9 cellular contexts compared by ENCODE assay signal in genomic region chr2:27664622-27665363, GRCh38. TPM values are rescaled to one million over a fixed set of nuclear protein-coding genes. Genes with fewer than 3 reads are reported as not detected.
DNase-seq lines count a peak whose midpoint lies in the region; ATAC-seq, FAIRE-seq and TF ChIP-seq lines count a peak whose summit lies in the region.
"Had no signal": no experiment of that assay in that cellular context is flagged by ENCODE, and none has a peak within 500 bp of the region (broad histone marks: within the 10 kb centered on the region; RNA-seq: fewer than 3 reads in every experiment).

No MANE protein-coding gene starts in this region.

- RAD21 ChIA-PET in GM12878 (lab: Charles Lee; ENCODE audit: unreplicated experiment): no interaction called here

- H3K56ac ChIP-seq in mesendoderm (ENCODE audit: low read length): peak overlapping the region; percentile 84

- TF ChIP-seq POLR2A in GM12878 (IDR thresholded peaks at IDR 0.05; ENCODE audit: low read depth, low read length) (no peak), uterus (IDR thresholded peaks at IDR 0.05) (no peak)

- peaks cover 45% of the 10 kb centered on the region for H3K4me1 ChIP-seq in left ventricle myocardium inferior
- peaks cover 10% of the 10 kb centered on the region for H3K4me1 ChIP-seq in GM12878 (ENCODE audit: control insufficient read depth, insufficient read depth, low read length)
- H3K4me1 ChIP-seq in mesendoderm (ENCODE audit: control insufficient read depth, low read depth, low read length): peaks cover 2% of the 10 kb centered on the region
- peaks cover 0 to 7% of the 10 kb centered on the region in 2 donors for H3K4me1 ChIP-seq in uterus

- no peak overlapping the region for H2BK5ac ChIP-seq in mesendoderm (ENCODE audit: low read length)

- TF ChIP-seq CTCF in left ventricle myocardium inferior (IDR thresholded peaks at IDR 0.05; ENCODE audit: borderline replicate concordance): no peak
- TF ChIP-seq CTCF in GM12878 (IDR thresholded peaks at IDR 0.05 in 2 of 3, conservative IDR thresholded peaks at IDR 0.05 in 1 of 3; ENCODE audit: control insufficient read depth in 2 of 3, extremely low read depth in 1 of 3, insufficient read depth in 1 of 3, low read depth in 3 of 3, low read length in 3 of 3): no peak
- TF ChIP-seq CTCF in uterus (IDR thresholded peaks at IDR 0.05): no peak

- 79% methylated on average over 16 of the region's 16 CpGs for WGBS in GM12878 (ENCODE audit: insufficient coverage, insufficient replicate concordance, low lambda C conversion rate, missing lambda C conversion rate)
- no CpG with 5 or more reads among the region's 16 CpGs for WGBS in mesendoderm (ENCODE audit: extremely low coverage, insufficient coverage, low lambda C conversion rate)

- BruUV-seq in GM12878 (replicated peaks; lab: Mats Ljungman, UMichigan): no TSS peak

- no peak overlapping the region for H2BK120ac ChIP-seq in mesendoderm (ENCODE audit: low read depth, low read length)

- no peak overlapping the region for H3K18ac ChIP-seq in mesendoderm (ENCODE audit: low read length)

- H3K36me3 ChIP-seq in left ventricle myocardium inferior (peaks cover 59% of the 10 kb centered on the region), GM12878 (ENCODE audit: control insufficient read depth in 2 of 2, insufficient read depth in 2 of 2, low read length in 1 of 2) (peaks cover 2 to 14% of the 10 kb centered on the region in 2 experiments), mesendoderm (ENCODE audit: control insufficient read depth, insufficient read depth, low read length) (peaks cover 6% of the 10 kb centered on the region), uterus (no peaks in the 10 kb centered on the region)

- no peak for TF ChIP-seq EP300 in GM12878 (IDR thresholded peaks at IDR 0.05; ENCODE audit: borderline replicate concordance in 1 of 2, control insufficient read depth in 1 of 2, low read depth in 2 of 2, low read length in 2 of 2)

- FAIRE-seq in GM12878 (lab: Jason Lieb, UNC): no peak

- DNase-seq in left ventricle myocardium inferior (no peak), cardiac septum (ENCODE audit: low spot score) (no peak), GM12878 (ENCODE audit: low read depth, low spot score) (no peak), mesendoderm (no peak), uterus (no peak)
- DNase-seq: NCI-H2081 had no signal

- H3K79me2 ChIP-seq in GM12878 (ENCODE audit: control insufficient read depth, insufficient read depth, low read length): peaks cover 29% of the 10 kb centered on the region
- H3K79me2 ChIP-seq in mesendoderm (ENCODE audit: control insufficient read depth, insufficient read depth, low read length): peaks cover 19% of the 10 kb centered on the region

- no peak overlapping the region for H3K27ac ChIP-seq in left ventricle myocardium inferior (replicated peaks)
- no peak overlapping the region; the same call in 1 of the 2 replicates for H3K27ac ChIP-seq in GM12878 (ENCODE audit: control insufficient read depth, insufficient read depth)
- H3K27ac ChIP-seq in mesendoderm (ENCODE audit: low read depth, low read length): no peak overlapping the region
- no peak overlapping the region for H3K27ac ChIP-seq in uterus

- H3K27me3 ChIP-seq in left ventricle myocardium inferior (ENCODE audit: low read depth): no peaks in the 10 kb centered on the region
- no peaks in the 10 kb centered on the region for H3K27me3 ChIP-seq in GM12878 (replicated peaks in 1 of 2; ENCODE audit: control insufficient read depth in 2 of 2, insufficient read depth in 2 of 2, low read length in 1 of 2)
- H3K27me3 ChIP-seq in mesendoderm (ENCODE audit: insufficient read depth, low read length, poor library complexity): no peaks in the 10 kb centered on the region
- no peaks in the 10 kb centered on the region for H3K27me3 ChIP-seq in uterus

- ATAC-seq in GM12878 (no peak), HG02763 (IDR thresholded peaks at IDR 0.05; ENCODE audit: unreplicated experiment) (no peak), HG03565 (IDR thresholded peaks at IDR 0.05; ENCODE audit: unreplicated experiment) (no peak), HG03354 (IDR thresholded peaks at IDR 0.05; ENCODE audit: poor library complexity, severe bottlenecking, unreplicated experiment) (no peak)

- H2AK5ac ChIP-seq in mesendoderm (ENCODE audit: low read length): no peak overlapping the region

- no peak overlapping the region for H3K4ac ChIP-seq in mesendoderm (ENCODE audit: low read depth, low read length)

- no peak overlapping the region for H4K5ac ChIP-seq in mesendoderm (ENCODE audit: low read length)

- intact Hi-C loops in left ventricle myocardium inferior (cut with micrococcal nuclease) (no loop called here), cardiac septum (cut with DNase I) (loop anchor here (5.0 to 10.0 kb wide), 2 partner anchors 37 to 260 kb away; partner anchors contain the start of genes CCDC121, GPN1 and PPM1G), GM12878 (cut with micrococcal nuclease; ENCODE audit: unreplicated experiment) (loop anchor here (10.0 kb wide), 1 partner anchor 180 kb away; the partner anchor contains the start of gene IFT172), uterus (cut with DNase I; ENCODE audit: low total_unique reads) (no loop called here)

- no peaks in the 10 kb centered on the region for H4K20me1 ChIP-seq in GM12878 (ENCODE audit: control insufficient read depth, insufficient read depth)

- peak overlapping the region; percentile 80 for H3K4me2 ChIP-seq in GM12878 (ENCODE audit: control insufficient read depth, insufficient read depth)
- peak overlapping the region; percentile 39 for H3K4me2 ChIP-seq in mesendoderm (ENCODE audit: low read length)

- H2AFZ ChIP-seq in GM12878 (ENCODE audit: control insufficient read depth, low read depth, low read length): peak overlapping the region; percentile 97; the same call in 1 of the 2 replicates

- H3K9ac ChIP-seq in GM12878 (ENCODE audit: control insufficient read depth, insufficient read depth, low read length) (peak overlapping the region; percentile 89), mesendoderm (ENCODE audit: low read length) (peak overlapping the region; percentile 91)

- SMC1A ChIA-PET in GM12878 (lab: Charles Lee; ENCODE audit: uncharacterized antibody, unreplicated experiment): interaction anchor here (0.6 to 0.9 kb wide), 2 partner anchors 21 to 35 kb away, joined by 3 to 4 read pairs; no protein-coding TSS in a partner anchor

- CTCF ChIA-PET in GM12878 (lab: Yijun Ruan, JAX): interaction anchor here (7.1 kb wide), 1 partner anchor 18 kb away, joined by 79 read pairs; no protein-coding TSS in a partner anchor

- in situ Hi-C loops in GM12878 (cut with MboI): no loop called here

- no peak overlapping the region for H2BK15ac ChIP-seq in mesendoderm (replicated peaks; ENCODE audit: low read depth)

- H3K4me3 ChIP-seq in left ventricle myocardium inferior (peak overlapping the region; percentile 86), GM12878 (peak overlapping the region; percentile 90), mesendoderm (ENCODE audit: low read length) (peak overlapping the region; percentile 92), uterus (peak overlapping the region; percentile 73 to 90)

- H3K9me3 ChIP-seq in left ventricle myocardium inferior (replicated peaks): no peaks in the 10 kb centered on the region
- no peaks in the 10 kb centered on the region for H3K9me3 ChIP-seq in GM12878 (replicated peaks; ENCODE audit: control insufficient read depth, insufficient read depth, low read length)
- no peaks in the 10 kb centered on the region for H3K9me3 ChIP-seq in uterus

- TF ChIP-seq RAD21 in GM12878 (IDR thresholded peaks at IDR 0.05; ENCODE audit: insufficient read depth, low read depth, low read length): no peak

- H3K79me1 ChIP-seq in mesendoderm (ENCODE audit: low read length): peaks cover 17% of the 10 kb centered on the region

- H4K8ac ChIP-seq in mesendoderm (ENCODE audit: low read depth, low read length): no peak overlapping the region

- POLR2A ChIA-PET in GM12878 (lab: Charles Lee): interaction anchor here (0.6 kb wide), 1 partner anchor 220 kb away, joined by 3 read pairs; no protein-coding TSS in a partner anchor

- H3K23ac ChIP-seq in mesendoderm (ENCODE audit: low read length): no peak overlapping the region

RNA-seq across cellular contexts. Expression of gene SLC4A1AP, which starts 1.1 kb away (rescaled TPM):
- 21.3 TPM for total RNA-seq in left ventricle myocardium inferior
- 23.4 TPM for total RNA-seq in cardiac septum
- total RNA-seq in GM12878 (2013; cell fraction: nucleolus; rRNA removed): 41.4 and 46.2 TPM in 2 replicates
- total RNA-seq in GM12878 (2014; rRNA removed): 22.5 and 23.3 TPM in 2 replicates
- total RNA-seq in GM12878 (2014; rRNA removed; fragmentation: Illumina TruSeq; extraction: Trizol): 28.2 and 30.0 TPM in 2 replicates
- 17.3 and 17.9 TPM in 2 replicates for total RNA-seq in GM12878 (2021)
- polyA plus RNA-seq in GM12878 (2011; ENCODE audit: low read depth): 10.8 TPM
- 16.7 and 24.3 TPM in 2 replicates for polyA plus RNA-seq in GM12878 (2011; rRNA removed)
- polyA plus RNA-seq in GM12878 (2011; cell fraction: cytosol; rRNA removed): 10.4 and 11.9 TPM in 2 replicates
- polyA plus RNA-seq in GM12878 (2011; cell fraction: nucleus; rRNA removed): 13.7 and 17.0 TPM in 2 replicates
- 14.7 and 17.1 TPM in 2 replicates for polyA plus RNA-seq in GM12878 (2012)
- polyA plus RNA-seq in GM12878 (2014; fragmentation: Illumina TruSeq; extraction: Trizol): 28.0 and 31.4 TPM in 2 replicates
- polyA plus RNA-seq in GM12878 (2014; fragmentation: Nextera tagmentation; extraction: Ambion mirVana): 10 to 100 TPM in 1 of 2 experiments, 1 to 10 TPM in 1; 6.5 to 16.4 TPM
- 18.8 and 20.5 TPM in 2 replicates for polyA plus RNA-seq in GM12878 (2014; rRNA removed)
- 10 to 100 TPM; 27.1 to 30.1 TPM for polyA plus RNA-seq in GM12878 (2016; fragmentation: Nextera tagmentation; extraction: Ambion mirVana)
- 6.4 and 9.1 TPM in 2 replicates for polyA minus RNA-seq in GM12878 (2011; rRNA and poly(A)+ RNA removed)
- 6.5 and 7.8 TPM in 2 replicates for polyA minus RNA-seq in GM12878 (2011; cell fraction: cytosol; rRNA and poly(A)+ RNA removed)
- polyA minus RNA-seq in GM12878 (2011; cell fraction: nucleus; rRNA and poly(A)+ RNA removed): 6.2 and 11.9 TPM in 2 replicates
- polyA plus RNA-seq in mesendoderm (2013, experiment 1 of 2): 23.9 TPM
- 24.8 TPM for polyA plus RNA-seq in mesendoderm (2013, experiment 2 of 2)
- total RNA-seq in uterus: 10 to 100 TPM; 15.0 to 23.8 (median 23.1) TPM

RNA-seq across cellular contexts. Expression of gene SUPT7L, which starts 1.4 kb away (rescaled TPM):
- total RNA-seq in left ventricle myocardium inferior (29.7 TPM), cardiac septum (25.4 TPM), GM12878 (2014; rRNA removed) (23.5 and 27.0 TPM in 2 replicates), GM12878 (2014; rRNA removed; fragmentation: Illumina TruSeq; extraction: Trizol) (20.5 and 22.6 TPM in 2 replicates), GM12878 (2021) (19.3 and 19.7 TPM in 2 replicates), uterus (10 to 100 TPM; 11.8 to 31.2 (median 20.2) TPM)
- 70.9 and 72.7 TPM in 2 replicates for total RNA-seq in GM12878 (2013; cell fraction: nucleolus; rRNA removed)
- 15.5 TPM for polyA plus RNA-seq in GM12878 (2011; ENCODE audit: low read depth)
- polyA plus RNA-seq in GM12878 (2011; rRNA removed) (43.7 and 44.7 TPM in 2 replicates), GM12878 (2014; fragmentation: Illumina TruSeq; extraction: Trizol) (29.2 and 33.4 TPM in 2 replicates), GM12878 (2014; fragmentation: Nextera tagmentation; extraction: Ambion mirVana) (10 to 100 TPM; 10.2 to 13.3 TPM), GM12878 (2014; rRNA removed) (24.2 and 25.1 TPM in 2 replicates), GM12878 (2016; fragmentation: Nextera tagmentation; extraction: Ambion mirVana) (10 to 100 TPM; 18.4 to 20.0 TPM)
- 36.3 and 39.9 TPM in 2 replicates for polyA plus RNA-seq in GM12878 (2011; cell fraction: cytosol; rRNA removed)
- 49.4 and 78.3 TPM in 2 replicates for polyA plus RNA-seq in GM12878 (2011; cell fraction: nucleus; rRNA removed)
- 19.8 and 23.2 TPM in 2 replicates for polyA plus RNA-seq in GM12878 (2012)
- 31.6 and 39.1 TPM in 2 replicates for polyA minus RNA-seq in GM12878 (2011; rRNA and poly(A)+ RNA removed)
- 16.7 and 22.0 TPM in 2 replicates for polyA minus RNA-seq in GM12878 (2011; cell fraction: cytosol; rRNA and poly(A)+ RNA removed)
- polyA minus RNA-seq in GM12878 (2011; cell fraction: nucleus; rRNA and poly(A)+ RNA removed): 31.9 and 42.2 TPM in 2 replicates
- 24.1 TPM for polyA plus RNA-seq in mesendoderm (2013, experiment 1 of 2)
- 23.7 TPM for polyA plus RNA-seq in mesendoderm (2013, experiment 2 of 2)

RNA-seq across cellular contexts. Expression of gene GPN1, which starts 35.9 kb away (rescaled TPM):
- total RNA-seq in left ventricle myocardium inferior (16.6 TPM), cardiac septum (17.8 TPM), GM12878 (2014; rRNA removed) (36.9 and 39.3 TPM in 2 replicates), GM12878 (2014; rRNA removed; fragmentation: Illumina TruSeq; extraction: Trizol) (39.0 and 39.8 TPM in 2 replicates), GM12878 (2021) (32.1 and 38.8 TPM in 2 replicates), uterus (10 to 100 TPM; 13.3 to 38.6 (median 19.7) TPM)
- 21.0 and 21.7 TPM in 2 replicates for total RNA-seq in GM12878 (2013; cell fraction: nucleolus; rRNA removed)
- polyA plus RNA-seq in GM12878 (2011; ENCODE audit: low read depth): 32.6 TPM
- polyA plus RNA-seq in GM12878 (2011; rRNA removed) (71.6 and 80.2 TPM in 2 replicates), GM12878 (2014; fragmentation: Illumina TruSeq; extraction: Trizol) (55.3 and 62.2 TPM in 2 replicates), GM12878 (2014; fragmentation: Nextera tagmentation; extraction: Ambion mirVana) (100 to 1,000 TPM in 1 of 2 experiments, 10 to 100 TPM in 1; 89.5 to 108 TPM), GM12878 (2014; rRNA removed) (36.3 and 41.0 TPM in 2 replicates), GM12878 (2016; fragmentation: Nextera tagmentation; extraction: Ambion mirVana) (10 to 100 TPM; 65.4 to 69.4 TPM)
- polyA plus RNA-seq in GM12878 (2011; cell fraction: cytosol; rRNA removed): 37.7 and 40.9 TPM in 2 replicates
- 27.2 and 29.9 TPM in 2 replicates for polyA plus RNA-seq in GM12878 (2011; cell fraction: nucleus; rRNA removed)
- 33.0 and 33.1 TPM in 2 replicates for polyA plus RNA-seq in GM12878 (2012)
- polyA minus RNA-seq in GM12878 (2011; rRNA and poly(A)+ RNA removed): 43.0 and 56.9 TPM in 2 replicates
- 19.2 and 21.0 TPM in 2 replicates for polyA minus RNA-seq in GM12878 (2011; cell fraction: cytosol; rRNA and poly(A)+ RNA removed)
- polyA minus RNA-seq in GM12878 (2011; cell fraction: nucleus; rRNA and poly(A)+ RNA removed): 22.2 and 32.7 TPM in 2 replicates
- 42.1 TPM for polyA plus RNA-seq in mesendoderm (2013, experiment 1 of 2)
- polyA plus RNA-seq in mesendoderm (2013, experiment 2 of 2): 42.1 TPM

RNA-seq across cellular contexts. Expression of gene CCDC121, which starts 36.0 kb away (rescaled TPM):
- total RNA-seq in left ventricle myocardium inferior: 6.8 TPM
- 3.5 TPM for total RNA-seq in cardiac septum
- total RNA-seq in GM12878 (2013; cell fraction: nucleolus; rRNA removed): 1.6 and 2.8 TPM in 2 replicates
- 0.34 and 1.0 TPM in 2 replicates for total RNA-seq in GM12878 (2014; rRNA removed)
- 0.67 and 0.97 TPM in 2 replicates for total RNA-seq in GM12878 (2014; rRNA removed; fragmentation: Illumina TruSeq; extraction: Trizol)
- 0.49 and 0.53 TPM in 2 replicates for total RNA-seq in GM12878 (2021)
- 0.54 TPM for polyA plus RNA-seq in GM12878 (2011; ENCODE audit: low read depth)
- polyA plus RNA-seq in GM12878 (2011; rRNA removed): 1.2 and 2.0 TPM in 2 replicates
- 0.31 and 0.37 TPM in 2 replicates for polyA plus RNA-seq in GM12878 (2011; cell fraction: cytosol; rRNA removed)
- polyA plus RNA-seq in GM12878 (2011; cell fraction: nucleus; rRNA removed): 1.3 and 1.5 TPM in 2 replicates
- 0.66 and 1.5 TPM in 2 replicates for polyA plus RNA-seq in GM12878 (2012)
- polyA plus RNA-seq in GM12878 (2014; fragmentation: Illumina TruSeq; extraction: Trizol): 0.97 and 1.3 TPM in 2 replicates
- under 1 TPM; 0.37 to 0.38 TPM for polyA plus RNA-seq in GM12878 (2014; fragmentation: Nextera tagmentation; extraction: Ambion mirVana)
- polyA plus RNA-seq in GM12878 (2014; rRNA removed): 0.48 and 0.85 TPM in 2 replicates
- under 1 TPM; 0.59 to 0.84 TPM for polyA plus RNA-seq in GM12878 (2016; fragmentation: Nextera tagmentation; extraction: Ambion mirVana)
- 0.82 and 1.0 TPM in 2 replicates for polyA minus RNA-seq in GM12878 (2011; rRNA and poly(A)+ RNA removed)
- 0.94 TPM in 1 of 2 replicates, not detected in the other for polyA minus RNA-seq in GM12878 (2011; cell fraction: cytosol; rRNA and poly(A)+ RNA removed)
- 1.1 and 2.6 TPM in 2 replicates for polyA minus RNA-seq in GM12878 (2011; cell fraction: nucleus; rRNA and poly(A)+ RNA removed)
- polyA plus RNA-seq in mesendoderm (2013, experiment 1 of 2): 1.9 TPM
- 1.7 TPM for polyA plus RNA-seq in mesendoderm (2013, experiment 2 of 2)
- 10 to 100 TPM in 1 of 4 donors, 1 to 10 TPM in 3; 3.5 to 12.3 (median 7.3) TPM for total RNA-seq in uterus

Comparison
In these comparisons a context has a peak if more than half of its experiments do, and no peak if none do; other contexts are left out.
1. intact Hi-C loops: an anchor here in cardiac septum (5.0 to 10.0 kb wide) and GM12878 (10.0 kb wide); none called in left ventricle myocardium inferior and uterus.